9 cellular contexts compared by ENCODE assay signal in the genomic region with DNA sequence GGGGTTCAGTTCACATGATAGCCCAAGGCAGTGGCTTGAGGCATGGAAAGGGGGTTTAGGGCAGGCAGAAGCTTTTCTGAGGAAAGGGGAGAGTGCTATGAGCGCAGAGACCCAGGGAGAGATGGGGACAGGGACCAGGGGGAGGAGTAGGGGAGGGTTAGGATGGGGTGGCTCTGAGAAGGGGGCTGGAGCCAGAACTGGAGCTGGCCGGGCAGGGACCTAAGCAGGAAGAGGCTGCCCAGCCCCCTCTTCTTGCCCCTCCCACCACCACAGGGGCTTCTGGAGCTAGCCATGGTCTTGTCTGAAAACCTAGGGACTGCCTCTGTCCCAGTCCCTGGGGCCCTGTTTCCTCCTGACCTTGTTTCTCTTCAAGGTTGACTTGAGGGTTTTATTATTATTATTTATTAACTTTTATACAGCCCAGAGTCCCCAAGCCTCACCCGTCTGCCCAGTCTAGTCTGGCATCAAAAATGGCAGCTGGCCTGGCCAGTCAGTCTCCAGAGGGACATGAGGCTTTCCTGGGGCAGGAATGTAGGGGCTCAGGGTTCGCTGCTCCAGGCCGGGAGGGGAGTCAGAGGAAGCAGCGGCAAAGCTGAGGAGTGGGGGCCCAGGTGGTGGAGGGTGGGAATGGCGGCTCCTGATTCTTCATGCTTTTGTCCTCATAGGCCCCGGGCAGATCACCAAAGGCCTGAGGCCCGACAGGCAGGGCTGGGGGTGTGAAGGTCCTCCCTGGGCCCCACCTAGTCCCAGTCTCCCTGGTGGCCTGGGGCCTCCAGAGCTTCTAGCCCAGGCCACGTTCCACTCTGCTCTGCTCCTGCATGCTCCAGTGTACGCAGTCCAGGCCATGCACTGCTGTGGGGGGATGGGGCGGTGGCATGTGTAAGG. TPM values are rescaled to one million over a fixed set of nuclear protein-coding genes. Genes with fewer than 3 reads are reported as not detected.
DNase-seq lines count a peak whose midpoint lies in the region; ATAC-seq and TF ChIP-seq lines count a peak whose summit lies in the region.
"Had no signal": no experiment of that assay in that cellular context is flagged by ENCODE, and none has a peak within 500 bp of the region (broad histone marks: within the 10 kb centered on the region; RNA-seq: fewer than 3 reads in every experiment).

No MANE protein-coding gene starts in this region.

- intact Hi-C loops in OCI-LY7 (cut with micrococcal nuclease; ENCODE audit: unreplicated experiment): loop anchor here (5.0 to 10.0 kb wide), 4 partner anchors 198 to 955 kb away; a partner anchor contains a TSS

- H3K4me1 ChIP-seq in BLaER1 treated with 17β-estradiol and CSF1 and Interleukin-3, amounts not matched to agents 10 nM and 100 nM: peaks cover 73 to 86% (median 81%) of the 10 kb centered on the region in 10 experiments
- H3K4me1 ChIP-seq in OCI-LY7 (ENCODE audit: insufficient read depth, low read length, poor library complexity, severe bottlenecking) (peaks cover 73% of the 10 kb centered on the region), esophagus (ENCODE audit: control insufficient read depth in 2 of 2, insufficient read depth in 2 of 2, low read length in 1 of 2) (peaks cover 30 to 57% of the 10 kb centered on the region in 2 donors), neutrophil (ENCODE audit: control insufficient read depth in 1 of 2, insufficient read depth in 1 of 2, low read depth in 1 of 2, low read length in 1 of 2) (peaks cover 74 to 78% of the 10 kb centered on the region in 2 experiments)

- WGBS in esophagus, 2 donors: 54% methylated on average over 12 of the region's 12 CpGs

- DNase-seq in OCI-LY7 (ENCODE audit: low spot score) (peak; percentile 53), NCI-H748 treated with DMSO at 0.1 percent for 48 hours (lab: John Stamatoyannopoulos, UW) (no peak), SW 1271 (lab: John Stamatoyannopoulos, UW) (no peak), kidney tubule cell (ENCODE audit: low spot score) (no peak)
- DNase-seq: NCI-H2227 treated with DMSO at 0.1 percent for 48 hours had no signal

- CTCF ChIA-PET in OCI-LY7 (lab: Charles Lee; ENCODE audit: unreplicated experiment): interaction anchor here (0.5 to 2.1 kb wide), 2 partner anchors 8 to 11 kb away, joined by 3 to 7 read pairs; no protein-coding TSS in a partner anchor

- peaks cover 28 to 71% (median 57%) of the 10 kb centered on the region in 11 experiments for H3K36me3 ChIP-seq in BLaER1 treated with 17β-estradiol and CSF1 and Interleukin-3, amounts not matched to agents 10 nM and 100 nM
- H3K36me3 ChIP-seq in OCI-LY7 (ENCODE audit: insufficient read depth, low read length) (peaks cover 65% of the 10 kb centered on the region), esophagus (ENCODE audit: control insufficient read depth in 2 of 2, insufficient read depth in 2 of 2, low read length in 1 of 2) (peaks cover 4 to 21% of the 10 kb centered on the region in 2 donors), neutrophil (peaks cover 34% of the 10 kb centered on the region)

- no peak for TF ChIP-seq CTCF in OCI-LY7 (conservative IDR thresholded peaks at IDR 0.05; ENCODE audit: low read length)
- TF ChIP-seq CTCF in neutrophil (IDR thresholded peaks at IDR 0.05): no peak

- H3K9ac ChIP-seq in BLaER1 treated with 17β-estradiol and CSF1 and Interleukin-3, amounts not matched to agents 10 nM and 100 nM: peak overlapping the region; percentile 96 to 99 (median 98)

- H2AFZ ChIP-seq in OCI-LY7 (ENCODE audit: low read length): no peak overlapping the region

- H3K9me2 ChIP-seq in OCI-LY7 (ENCODE audit: insufficient read depth, low read length): no peaks in the 10 kb centered on the region

- H3K79me2 ChIP-seq in OCI-LY7 (ENCODE audit: insufficient read depth, low read depth, low read length): peaks cover 96% of the 10 kb centered on the region

- no peak for ATAC-seq in GM18858 (IDR thresholded peaks at IDR 0.05; ENCODE audit: unreplicated experiment)

- peak overlapping the region; percentile 17 to 98 (median 61); a peak in 20 of 22 replicates for H3K27ac ChIP-seq in BLaER1 treated with 17β-estradiol and CSF1 and Interleukin-3, amounts not matched to agents 10 nM and 100 nM
- peak overlapping the region; percentile 95 for H3K27ac ChIP-seq in OCI-LY7 (ENCODE audit: low read depth, low read length, poor library complexity, severe bottlenecking)
- peak overlapping the region; percentile 37 to 97 for H3K27ac ChIP-seq in esophagus (ENCODE audit: low read depth in 2 of 2, low read length in 1 of 2)
- H3K27ac ChIP-seq in neutrophil: peak overlapping the region; percentile 100

- POLR2A ChIA-PET in OCI-LY7 (lab: Charles Lee): interaction anchor here (0.6 to 2.7 kb wide), 8 partner anchors 11 to 440 kb away, joined by 3 to 17 read pairs (median 4); a partner anchor contains a TSS

- H3K4me2 ChIP-seq in BLaER1 treated with 17β-estradiol and CSF1 and Interleukin-3, amounts not matched to agents 10 nM and 100 nM: peak overlapping the region; percentile 97 to 100 (median 99)
- H3K4me2 ChIP-seq in OCI-LY7 (ENCODE audit: low read length): peak overlapping the region; percentile 82

- no peaks in the 10 kb centered on the region for H3K27me3 ChIP-seq in BLaER1 treated with 17β-estradiol and CSF1 and Interleukin-3, amounts not matched to agents 10 nM and 100 nM
- H3K27me3 ChIP-seq in esophagus (ENCODE audit: control insufficient read depth in 1 of 2, insufficient read depth in 2 of 2, low read length in 2 of 2): no peaks in the 10 kb centered on the region
- no peaks in the 10 kb centered on the region for H3K27me3 ChIP-seq in neutrophil

- peak overlapping the region; percentile 78 to 100 (median 96) for H3K4me3 ChIP-seq in BLaER1 treated with 17β-estradiol and CSF1 and Interleukin-3, amounts not matched to agents 10 nM and 100 nM
- H3K4me3 ChIP-seq in OCI-LY7 (ENCODE audit: low read depth, low read length, poor library complexity, severe bottlenecking): peak overlapping the region; percentile 84
- peak overlapping the region in 1 of 2 donors; percentile 4 for H3K4me3 ChIP-seq in esophagus (ENCODE audit: low read depth in 1 of 2, low read length in 2 of 2)
- peak overlapping the region; percentile 77 to 93 for H3K4me3 ChIP-seq in neutrophil (ENCODE audit: low read depth in 1 of 2, low read length in 1 of 2)

- no TSS peak for BruUV-seq in OCI-LY7 (replicated peaks; lab: Mats Ljungman, UMichigan)

- H3K9me3 ChIP-seq in BLaER1 treated with 17β-estradiol and CSF1 and Interleukin-3, amounts not matched to agents 10 nM and 100 nM (replicated peaks in 1 of 11): no peaks in the 10 kb centered on the region
- H3K9me3 ChIP-seq in OCI-LY7 (ENCODE audit: low read length) (no peaks in the 10 kb centered on the region), esophagus (ENCODE audit: control insufficient read depth in 2 of 2, insufficient read depth in 1 of 2, low read depth in 1 of 2, low read length in 1 of 2) (no peaks in the 10 kb centered on the region), neutrophil (no peaks in the 10 kb centered on the region)

- peaks cover 86 to 98% (median 92%) of the 10 kb centered on the region in 11 experiments for H4K20me1 ChIP-seq in BLaER1 treated with 17β-estradiol and CSF1 and Interleukin-3, amounts not matched to agents 10 nM and 100 nM
- 0 out of 2 replicates have a peak, but pooled peaks cover 4% of the 10 kb centered on the region for H4K20me1 ChIP-seq in OCI-LY7 (ENCODE audit: insufficient read depth, low read length)

RNA-seq across cellular contexts. Expression of a gene that starts 5.7 kb away (rescaled TPM):
- total RNA-seq in OCI-LY7 (2014; rRNA removed; shearing (Covaris generic)): 54.2 and 67.3 TPM in 2 replicates
- total RNA-seq in OCI-LY7 (2022): 73.1 and 92.1 TPM in 2 replicates
- 10 to 100 TPM; 26.4 to 33.3 TPM for polyA plus RNA-seq in esophagus
